18 cellular contexts compared by ENCODE assay signal in the genomic region with DNA sequence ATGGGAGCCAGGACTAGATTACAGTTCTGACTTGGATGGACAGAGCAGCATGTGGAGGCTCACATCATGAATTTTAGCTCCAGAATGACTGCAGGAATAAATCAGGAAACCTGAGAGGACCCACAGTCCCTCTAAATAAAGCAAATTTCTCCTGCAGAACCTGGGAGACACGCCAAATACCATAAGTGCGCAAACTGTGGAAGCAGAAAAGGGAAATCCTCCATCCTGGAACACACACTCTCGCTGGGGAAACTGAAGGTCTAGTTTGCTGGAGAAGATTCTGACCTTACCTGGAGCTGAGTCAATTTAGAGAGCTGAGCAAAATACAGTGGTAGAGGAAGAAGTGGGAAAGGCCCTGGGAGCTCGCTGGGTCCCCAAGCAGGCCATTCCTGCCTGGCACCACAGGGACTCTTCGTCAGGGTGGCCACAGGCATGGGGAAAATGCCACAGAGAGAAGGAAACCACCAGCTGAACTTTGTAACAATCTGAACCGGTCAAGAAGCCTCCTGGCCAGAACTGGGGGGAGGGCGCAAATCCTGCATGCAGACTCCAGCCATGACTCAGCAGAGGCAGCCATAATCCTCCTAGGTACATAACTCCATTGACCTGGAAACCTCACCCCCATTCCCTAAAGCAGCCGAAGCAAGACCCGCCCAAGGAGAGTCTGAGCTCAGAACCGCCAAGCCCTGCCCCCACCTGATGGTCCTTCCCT.
"Had no signal": no experiment of that assay in that cellular context is flagged by ENCODE, and none has a peak within 500 bp of the region (broad histone marks: within the 10 kb centered on the region; RNA-seq: fewer than 3 reads in every experiment).

No MANE protein-coding gene starts in this region.

- H3K27ac ChIP-seq: heart right ventricle, left ventricle myocardium inferior, neutrophil, right atrium auricular region had no signal

- H3K27me3 Mint-ChIP-seq: T-helper 17 cell had no signal

- H3K27ac Mint-ChIP-seq: activated CD8-positive, alpha-beta T cell treated with anti-CD3 and anti-CD28 coated beads for 36 hours; naive thymus-derived CD8-positive, alpha-beta T cell; T-helper 17 cell; WTC11 had no signal

- H3K4me3 ChIP-seq: heart right ventricle, left ventricle myocardium inferior, mucosa of descending colon, right atrium auricular region had no signal

- H3K4me3 Mint-ChIP-seq: activated CD8-positive, alpha-beta T cell treated with anti-CD3 and anti-CD28 coated beads for 36 hours; naive thymus-derived CD8-positive, alpha-beta T cell; T-helper 17 cell; WTC11 had no signal

- H3K4me1 ChIP-seq: heart right ventricle, left ventricle myocardium inferior, right atrium auricular region had no signal

- H3K27me3 ChIP-seq: heart right ventricle, neutrophil, right atrium auricular region had no signal

- H3K36me3 ChIP-seq: heart right ventricle, left ventricle myocardium inferior, neutrophil, right atrium auricular region had no signal

- H3K9me3 ChIP-seq: neutrophil had no signal

- FAIRE-seq: small intestine had no signal

- DNase-seq: activated CD4-positive, alpha-beta T cell treated with anti-CD3 and anti-CD28 coated beads for 48 hours; activated CD8-positive, alpha-beta memory T cell treated with anti-CD3 and anti-CD28 coated beads, Interleukin-2, amount 50 U/mL, for 48 hours; activated CD8-positive, alpha-beta T cell treated with anti-CD3 and anti-CD28 coated beads for 36 hours; activated naive CD4-positive, alpha-beta T cell; effector CD8-positive, alpha-beta T cell; foreskin melanocyte; heart right ventricle; islet precursor cell; left ventricle myocardium inferior; mucosa of descending colon; naive thymus-derived CD8-positive, alpha-beta T cell; small intestine; stimulated activated naive CD8-positive, alpha-beta T cell treated with anti-CD3 and anti-CD28 coated beads, Interleukin-15, Interleukin-2, amounts not matched to agents 100 U/mL and 50 U/mL, for 24 hours; T-helper 17 cell; trophoblast cell had no signal

- H3K4me1 Mint-ChIP-seq: T-helper 17 cell had no signal

- ATAC-seq: activated CD8-positive, alpha-beta T cell treated with anti-CD3 and anti-CD28 coated beads for 36 hours; heart right ventricle; mucosa of descending colon; naive thymus-derived CD8-positive, alpha-beta T cell; stimulated activated naive CD8-positive, alpha-beta T cell treated with anti-CD3 and anti-CD28 coated beads, Interleukin-15, Interleukin-2, amounts not matched to agents 100 U/mL and 50 U/mL, for 24 hours; T-helper 17 cell; WTC11 had no signal
